ENCODE assay signal across 8 cellular contexts in genomic region chr1:38992450-38993111, GRCh38. TPM values are rescaled to one million over a fixed set of nuclear protein-coding genes. Genes with fewer than 3 reads are reported as not detected.
DNase-seq lines count a peak whose midpoint lies in the region; ATAC-seq and TF ChIP-seq lines count a peak whose summit lies in the region.

No MANE protein-coding gene starts in this region.

- TF ChIP-seq CTCF in heart right ventricle (IDR thresholded peaks at IDR 0.05) (no peak), adrenal gland (IDR thresholded peaks at IDR 0.05) (no peak)

- H3K4me1 ChIP-seq in heart right ventricle (peaks cover 5 to 60% (median 43%) of the 10 kb centered on the region in 9 donors), adrenal gland (replicated peaks in 1 of 2) (peaks cover 15 to 40% of the 10 kb centered on the region in 2 donors), aorta (ENCODE audit: control insufficient read depth in 1 of 2, insufficient read depth in 2 of 2, low read length in 2 of 2) (peaks cover 4 to 6% of the 10 kb centered on the region in 2 donors)

- in situ Hi-C loops in ACHN (cut with HindIII; ENCODE audit: low pct_ligation_motif_present, low pct_unique_long_range_greater_than_20kb, low sequenced_read_pairs), result no loop called here

- no peaks in the 10 kb centered on the region for H3K9me3 Mint-ChIP-seq in memory B cell

- H3K4me3 Mint-ChIP-seq in memory B cell, result peak overlapping the region; percentile 87

- H3K4me3 ChIP-seq in heart right ventricle (peak overlapping the region; percentile 77 to 99 (median 94)), adrenal gland (peak overlapping the region in 3 of 4 donors; percentile 60 to 87 (median 78)), aorta (ENCODE audit: low read length in 2 of 2) (peak overlapping the region; percentile 94 to 99)

- no peak for TF ChIP-seq POLR2A in adrenal gland (IDR thresholded peaks at IDR 0.05)

- no peaks in the 10 kb centered on the region for H3K9me3 ChIP-seq in heart right ventricle
- no peaks in the 10 kb centered on the region for H3K9me3 ChIP-seq in adrenal gland (replicated peaks in 1 of 3)
- H3K9me3 ChIP-seq in aorta (ENCODE audit: control insufficient read depth, low read length), result no peaks in the 10 kb centered on the region

- ATAC-seq in heart right ventricle (no peak), memory B cell (ENCODE audit: low read depth) (peak; percentile 18), aorta (ENCODE audit: low FRiP score) (no peak)

- H3K27me3 Mint-ChIP-seq in memory B cell, result no peaks in the 10 kb centered on the region

- no peaks in the 10 kb centered on the region for H3K27me3 ChIP-seq in heart right ventricle
- H3K27me3 ChIP-seq in adrenal gland, result no peaks in the 10 kb centered on the region
- no peaks in the 10 kb centered on the region for H3K27me3 ChIP-seq in aorta (ENCODE audit: control insufficient read depth in 1 of 2, insufficient read depth in 2 of 2, low read length in 1 of 2)

- 19 to 24% methylated on average over 9 of the region's 9 CpGs for WGBS in heart right ventricle, 2 donors
- WGBS in adrenal gland, 4 donors, result 27 to 28% (median 28%) methylated on average over 9 of the region's 9 CpGs
- 20 to 22% methylated on average over 9 of the region's 9 CpGs for WGBS in aorta, 2 donors

- peak overlapping the region in 7 of 10 donors; percentile 94 to 98 (median 97) for H3K27ac ChIP-seq in heart right ventricle
- peak overlapping the region in 4 of 5 donors; percentile 0 to 95 (median 87) for H3K27ac ChIP-seq in adrenal gland
- no peak overlapping the region for H3K27ac ChIP-seq in aorta (ENCODE audit: low read depth in 1 of 2, low read length in 2 of 2)

- no peak for DNase-seq in heart right ventricle
- DNase-seq in cardiac septum (ENCODE audit: low spot score), result no peak
- no peak for DNase-seq in adrenal gland
- DNase-seq in memory B cell (ENCODE audit: low spot score in 2 of 2), result peak in 1 of 2 donors; percentile 25
- DNase-seq in aorta, result no peak
- DNase-seq in NCI-H82 (lab: John Stamatoyannopoulos, UW), result no peak
- DNase-seq in NCI-H748 (lab: John Stamatoyannopoulos, UW; ENCODE audit: unreplicated experiment), result no peak
- no peak for DNase-seq in ACHN

- H3K36me3 Mint-ChIP-seq in memory B cell, result peaks cover 8% of the 10 kb centered on the region

- H3K4me1 Mint-ChIP-seq in memory B cell, result peaks cover 24% of the 10 kb centered on the region

- intact Hi-C loops in heart right ventricle (cut with DNase I) (loop anchor here in 8 of 10 donors (5.0 to 10.0 kb wide), 6 partner anchors 35 to 135 kb away; partner anchors contain the start of genes MYCBP (in 4 of the 8), NDUFS5 (in 2 of the 8), RRAGC (in 2 of the 8) and RHBDL2 (in 1 of the 8)), cardiac septum (cut with DNase I) (no loop called here), adrenal gland (cut with DNase I) (loop anchor here in 1 of 2 donors (5.0 kb wide), 1 partner anchor 120 kb away; the partner anchor contains the start of gene MYCBP), aorta (cut with DNase I) (loop anchor here (5.0 to 10.0 kb wide), 2 partner anchors 118 to 135 kb away; partner anchors contain the start of genes MYCBP (in 1 of the 2) and RRAGC (in 1 of the 2))

- peak overlapping the region; percentile 54 for H3K27ac Mint-ChIP-seq in memory B cell

- H3K36me3 ChIP-seq in heart right ventricle (peaks cover 0 to 46% (median 0%) of the 10 kb centered on the region in 9 donors), adrenal gland (replicated peaks in 1 of 2) (peaks cover 0 to 8% of the 10 kb centered on the region in 2 donors), aorta (ENCODE audit: control insufficient read depth in 1 of 2, insufficient read depth in 2 of 2, low read length in 1 of 2) (no peaks in the 10 kb centered on the region)

RNA-seq across cellular contexts. Expression of gene AKIRIN1, which starts 1.5 kb away (rescaled TPM):
- total RNA-seq in heart right ventricle (10 to 100 TPM; 47.3 to 73.8 (median 58.8) TPM), cardiac septum (60.0 TPM), adrenal gland (10 to 100 TPM; 25.8 to 71.3 (median 40.7) TPM), aorta (10 to 100 TPM; 36.7 to 43.7 TPM)
- polyA plus RNA-seq in heart right ventricle (10 to 100 TPM; 12.9 to 29.9 TPM), adrenal gland (10 to 100 TPM in 2 of 3 donors, 1 to 10 TPM in 1; 9.1 to 56.0 (median 14.8) TPM), aorta (10 to 100 TPM; 22.0 to 40.8 TPM)

RNA-seq across cellular contexts. Expression of gene NDUFS5, which starts 33.6 kb away (rescaled TPM):
- 100 to 1,000 TPM; 303 to 646 (median 513) TPM for total RNA-seq in heart right ventricle
- 1,000 to 10,000 TPM; 1,540 to 6,035 TPM for polyA plus RNA-seq in heart right ventricle
- 519 TPM for total RNA-seq in cardiac septum
- 100 to 1,000 TPM; 201 to 672 (median 275) TPM for total RNA-seq in adrenal gland
- 1,000 to 10,000 TPM in 2 of 3 donors, 100 to 1,000 TPM in 1; 659 to 1,638 (median 1,300) TPM for polyA plus RNA-seq in adrenal gland
- total RNA-seq in aorta, result 100 to 1,000 TPM; 114 to 134 TPM
- polyA plus RNA-seq in aorta, result 100 to 1,000 TPM; 511 to 574 TPM

RNA-seq across cellular contexts. Expression of gene RHBDL2, which starts 51.0 kb away (rescaled TPM):
- under 1 TPM in 2 of 10 donors, not detected in 8; 0.11 to 0.37 TPM for total RNA-seq in heart right ventricle
- under 1 TPM; 0.30 to 0.51 TPM for polyA plus RNA-seq in heart right ventricle
- not detected for total RNA-seq in cardiac septum
- under 1 TPM in 3 of 8 donors, not detected in 5; 0.11 to 0.69 (median 0.61) TPM for total RNA-seq in adrenal gland
- under 1 TPM; 0.07 to 0.35 (median 0.24) TPM for polyA plus RNA-seq in adrenal gland
- under 1 TPM in 1 of 2 donors, not detected in 1; 0.57 TPM for total RNA-seq in aorta
- polyA plus RNA-seq in aorta, result not detected

Comparison
In these comparisons a context has a peak if more than half of its experiments do, and no peak if none do; other contexts are left out.
1. H3K27ac ChIP-seq: peak in heart right ventricle (7 of 10) and adrenal gland (4 of 5); none in aorta (0 of 2).
2. Peak in every context shown above with its lines, with median percentiles within 50 percentile points of each other: H3K4me3 ChIP-seq.